In the genomic region with DNA sequence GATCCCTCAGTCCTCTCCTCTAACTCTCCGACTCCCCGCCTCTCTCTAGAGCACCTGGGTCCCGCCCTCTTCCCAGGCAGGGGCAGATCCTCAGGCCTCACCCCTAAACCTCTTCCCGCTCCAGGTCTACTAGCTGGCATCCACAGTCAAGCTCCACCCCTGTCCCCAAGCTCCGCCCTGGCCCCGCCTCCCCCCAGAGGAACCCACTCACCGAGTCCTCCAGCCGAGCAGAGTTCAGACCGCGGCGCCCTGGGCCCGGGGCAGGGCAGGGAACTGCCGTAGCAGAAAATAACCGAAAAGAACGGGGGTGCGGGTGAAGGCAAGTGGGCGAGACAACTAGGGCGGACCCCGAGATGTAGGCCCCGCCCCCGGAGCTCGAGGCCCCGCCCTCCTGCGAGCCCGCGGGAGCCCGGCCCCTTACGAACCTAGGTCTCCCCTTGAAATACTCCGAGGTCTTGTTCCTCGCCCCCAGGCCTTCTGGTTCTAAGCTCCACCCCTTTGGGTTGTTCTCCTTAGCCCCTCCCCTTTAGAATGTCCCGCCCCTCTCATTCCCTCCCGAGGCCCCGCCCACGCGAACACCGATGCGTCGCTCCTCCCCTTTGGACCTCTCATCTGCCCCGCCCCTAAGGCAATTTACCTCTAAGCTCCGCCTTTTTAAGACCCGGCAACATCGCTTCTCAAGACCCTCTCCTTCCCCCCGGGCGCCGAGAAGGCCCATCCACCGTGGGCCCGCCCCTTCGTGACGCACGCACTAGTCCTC, we compare ENCODE assay signal across 8 cellular contexts. TPM values are rescaled to one million over a fixed set of nuclear protein-coding genes. Genes with fewer than 3 reads are reported as not detected.
DNase-seq lines count a peak whose midpoint lies in the region; ATAC-seq and TF ChIP-seq lines count a peak whose summit lies in the region.

A gene with protein sequence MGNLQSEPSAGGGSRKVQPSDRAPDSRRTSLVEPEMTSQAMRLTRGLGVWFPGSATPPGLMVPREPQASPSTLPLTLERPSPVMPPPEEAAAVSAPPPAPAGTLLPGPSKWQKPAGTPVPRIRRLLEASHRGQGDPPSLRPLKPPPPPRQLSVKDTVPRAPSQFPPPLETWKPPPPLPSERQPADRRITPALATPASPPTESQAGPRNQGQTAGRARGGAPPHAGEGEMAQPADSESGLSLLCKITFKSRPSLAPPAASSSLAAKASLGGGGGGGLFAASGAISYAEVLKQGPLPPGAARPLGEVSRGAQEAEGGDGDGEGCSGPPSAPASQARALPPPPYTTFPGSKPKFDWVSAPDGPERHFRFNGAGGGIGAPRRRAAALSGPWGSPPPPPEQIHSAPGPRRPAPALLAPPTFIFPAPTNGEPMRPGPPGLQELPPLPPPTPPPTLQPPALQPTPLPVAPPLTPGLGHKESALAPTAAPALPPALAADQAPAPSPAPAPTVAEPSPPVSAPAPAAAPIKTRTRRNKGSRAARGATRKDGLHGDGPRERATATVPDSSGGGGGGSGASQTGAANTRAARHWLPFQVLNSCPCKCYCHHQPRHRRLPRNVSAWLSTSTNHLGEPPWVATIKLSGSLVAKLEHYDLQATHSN (minus strand): TSS at position 485 of the 760 bp plus-strand sequence. CDS start 773 bp downstream, outside the sequence.

- peaks cover 23% of the 10 kb centered on the region for H3K36me3 Mint-ChIP-seq in endodermal cell (ENCODE audit: low read depth)

- DNase-seq in ELR (ENCODE audit: low read depth), result peak; percentile 96
- peak; percentile 97 for DNase-seq in HPDE6-E6E7 (ENCODE audit: extremely low spot score)
- peak; percentile 54 to 62 for DNase-seq in NOMO-1 (lab: John Stamatoyannopoulos, UW; ENCODE audit: unreplicated experiment in 2 of 2)
- peak; percentile 44 for DNase-seq in activated CD8-positive, alpha-beta memory T cell treated with anti-CD3 and anti-CD28 coated beads, Interleukin-2, amount 50 U/mL, for 1 hour (ENCODE audit: extremely low read depth)
- peak; percentile 99 for DNase-seq in endodermal cell
- peak; percentile 98 for DNase-seq in mesenchymal stem cell
- DNase-seq in stimulated activated CD4-positive, alpha-beta T cell treated with anti-CD3 and anti-CD28 coated beads, TNF-alpha, amount 100 ng/mL, for 48 hours (ENCODE audit: low read depth in 3 of 3), result peak; percentile 82 to 96 (median 83)

- peak within 1 kb of the TSS; percentile 84 for H2BK15ac ChIP-seq in mesenchymal stem cell (ENCODE audit: low read depth, poor library complexity, severe bottlenecking)

- H3K18ac ChIP-seq in mesenchymal stem cell (ENCODE audit: low read depth in 1 of 2, low read length in 2 of 2), result peak within 1 kb of the TSS; percentile 88 to 93

- H3K27ac ChIP-seq in endodermal cell (ENCODE audit: low read depth, low read length) (peak within 1 kb of the TSS; percentile 78), mesenchymal stem cell (ENCODE audit: low read length, poor library complexity, severe bottlenecking) (peak within 1 kb of the TSS; percentile 84)

- H3K9ac ChIP-seq in endodermal cell (ENCODE audit: extremely low read depth, low read length, poor library complexity, severe bottlenecking) (peak within 1 kb of the TSS; percentile 69), mesenchymal stem cell (ENCODE audit: low read length) (peak within 1 kb of the TSS; percentile 89)

- peaks cover 31% of the 10 kb centered on the region for H3K79me1 ChIP-seq in mesenchymal stem cell (replicated peaks; ENCODE audit: low read length, poor library complexity, severe bottlenecking)

- H2BK120ac ChIP-seq in mesenchymal stem cell (ENCODE audit: low read depth, low read length), result peak within 1 kb of the TSS; percentile 95

- H3K4me3 ChIP-seq in endodermal cell (ENCODE audit: low read length) (peak within 1 kb of the TSS; percentile 94), mesenchymal stem cell (ENCODE audit: insufficient read depth in 1 of 2, low read depth in 1 of 2, low read length in 2 of 2) (peak within 1 kb of the TSS; percentile 81 to 90)

- peak within 1 kb of the TSS; percentile 77 for H2BK5ac ChIP-seq in mesenchymal stem cell (ENCODE audit: low read depth, low read length, poor library complexity, severe bottlenecking)

- H3K9me3 ChIP-seq in endodermal cell (ENCODE audit: control insufficient read depth, low read length), result no peaks in the 10 kb centered on the region
- no peaks in the 10 kb centered on the region for H3K9me3 ChIP-seq in mesenchymal stem cell (ENCODE audit: control insufficient read depth, low read length)

- H3K27ac Mint-ChIP-seq in endodermal cell, result peak within 1 kb of the TSS; percentile 94

- peaks cover 35% of the 10 kb centered on the region for H3K27me3 Mint-ChIP-seq in endodermal cell (ENCODE audit: insufficient read depth)

- H3K9me3 Mint-ChIP-seq in endodermal cell, result no peaks in the 10 kb centered on the region

- H2AK5ac ChIP-seq in mesenchymal stem cell (ENCODE audit: low read length, severe bottlenecking), result peak within 1 kb of the TSS; percentile 91

- H3K36me3 ChIP-seq in endodermal cell (ENCODE audit: control insufficient read depth, insufficient read depth, low read length), result peaks cover 13% of the 10 kb centered on the region
- H3K36me3 ChIP-seq in mesenchymal stem cell (ENCODE audit: control insufficient read depth in 1 of 2, insufficient read depth in 2 of 2, low read depth in 1 of 2, low read length in 2 of 2), result peaks cover 39 to 49% of the 10 kb centered on the region in 2 experiments

- H3K27me3 ChIP-seq in endodermal cell (ENCODE audit: control insufficient read depth, insufficient read depth, low read length, poor library complexity, severe bottlenecking), result no peaks in the 10 kb centered on the region
- no peaks in the 10 kb centered on the region for H3K27me3 ChIP-seq in mesenchymal stem cell (ENCODE audit: control insufficient read depth in 1 of 2, insufficient read depth in 1 of 2, low read length in 2 of 2)

- peak within 1 kb of the TSS in 1 of 2 experiments; percentile 85 for H3K14ac ChIP-seq in mesenchymal stem cell (ENCODE audit: low read length in 2 of 2)

- peaks cover 2% of the 10 kb centered on the region for H3K4me1 ChIP-seq in endodermal cell (ENCODE audit: control insufficient read depth, insufficient read depth, low read length)
- peaks cover 41% of the 10 kb centered on the region for H3K4me1 ChIP-seq in mesenchymal stem cell (ENCODE audit: control insufficient read depth, insufficient read depth, low read depth, low read length)

- H3K4me2 ChIP-seq in mesenchymal stem cell (ENCODE audit: low read length, poor library complexity, severe bottlenecking), result peak within 1 kb of the TSS; percentile 100

- 2 to 4% methylated on average over 18 to 50 of the region's 50 CpGs for WGBS in endodermal cell (ENCODE audit: insufficient coverage in 1 of 2, insufficient read length in 1 of 2), 2 experiments
- WGBS in mesenchymal stem cell, result 7% methylated on average over 50 of the region's 50 CpGs

- peak within 1 kb of the TSS; percentile 60 for H2AFZ ChIP-seq in mesenchymal stem cell (ENCODE audit: low read depth, low read length)

- H4K91ac ChIP-seq in mesenchymal stem cell (ENCODE audit: low read length), result peak within 1 kb of the TSS; percentile 82

- H3K4ac ChIP-seq in mesenchymal stem cell (ENCODE audit: low read depth in 1 of 2, low read length in 2 of 2), result peak within 1 kb of the TSS; percentile 83 to 99

- ATAC-seq in GM21423 (IDR thresholded peaks at IDR 0.05; ENCODE audit: unreplicated experiment), result no peak

- H3K4me3 Mint-ChIP-seq in endodermal cell, result peak within 1 kb of the TSS; percentile 77

- peak within 1 kb of the TSS; percentile 49 to 92 for H2BK12ac ChIP-seq in mesenchymal stem cell (ENCODE audit: low read length in 2 of 2)

- H4K8ac ChIP-seq in mesenchymal stem cell (ENCODE audit: low read length), result peak within 1 kb of the TSS; percentile 73

- peaks cover 8% of the 10 kb centered on the region for H3K4me1 Mint-ChIP-seq in endodermal cell

- TF ChIP-seq CTCF in endodermal cell (conservative IDR thresholded peaks at IDR 0.05), result no peak

- peak within 1 kb of the TSS in 1 of 2 experiments; percentile 14 for H3K23ac ChIP-seq in mesenchymal stem cell (ENCODE audit: low read length in 2 of 2)

RNA-seq across cellular contexts. Expression of the gene that starts here (rescaled TPM):
- 1 to 10 TPM in 1 of 2 donors, under 1 TPM in 1; 0.99 to 2.1 TPM for total RNA-seq in endodermal cell
- 1.8 TPM for polyA plus RNA-seq in endodermal cell (2013, experiment 1 of 2)
- 3.0 TPM for polyA plus RNA-seq in endodermal cell (2013, experiment 2 of 2)
- 1.7 TPM for polyA plus RNA-seq in mesenchymal stem cell (2013, experiment 1 of 2)
- polyA plus RNA-seq in mesenchymal stem cell (2013, experiment 2 of 2), result 1.5 TPM

Comparison
In these comparisons a context has a peak if more than half of its experiments do, and no peak if none do; other contexts are left out.
1. DNase-seq: peak in every context shown above with its lines; median percentile 99 in endodermal cell; 98 in mesenchymal stem cell; 97 in HPDE6-E6E7; 96 in ELR; 83 in stimulated activated CD4-positive, alpha-beta T cell treated with anti-CD3 and anti-CD28 coated beads, TNF-alpha, amount 100 ng/mL, for 48 hours; 58 in NOMO-1; 44 in activated CD8-positive, alpha-beta memory T cell treated with anti-CD3 and anti-CD28 coated beads, Interleukin-2, amount 50 U/mL, for 1 hour.